19 cellular contexts compared by ENCODE assay signal in genomic region chr6:77433888-77434287, GRCh38. TPM values are rescaled to one million over a fixed set of nuclear protein-coding genes. Genes with fewer than 3 reads are reported as not detected.
DNase-seq lines count a peak whose midpoint lies in the region; ATAC-seq, FAIRE-seq and TF ChIP-seq lines count a peak whose summit lies in the region.
"Had no signal": no experiment of that assay in that cellular context is flagged by ENCODE, and none has a peak within 500 bp of the region (broad histone marks: within the 10 kb centered on the region; RNA-seq: fewer than 3 reads in every experiment).

No MANE protein-coding gene starts in this region.

- H3K4me3 ChIP-seq in endodermal cell (ENCODE audit: low read length) (peak overlapping the region; percentile 18), neural progenitor cell (no peak overlapping the region), uterus (no peak overlapping the region), upper lobe of left lung (no peak overlapping the region), A673 (ENCODE audit: low read depth, low read length, poor library complexity, severe bottlenecking) (no peak overlapping the region)
- H3K4me3 ChIP-seq: BLaER1 had no signal

- H3K27ac Mint-ChIP-seq in endodermal cell (no peak overlapping the region), neural progenitor cell (no peak overlapping the region)
- H3K27ac Mint-ChIP-seq: CD14-positive monocyte; CD4-positive, alpha-beta memory T cell; HFFc6 had no signal

- H3K36me3 ChIP-seq in endodermal cell (ENCODE audit: control insufficient read depth, insufficient read depth, low read length) (no peaks in the 10 kb centered on the region), neural progenitor cell (no peaks in the 10 kb centered on the region), uterus (no peaks in the 10 kb centered on the region), upper lobe of left lung (no peaks in the 10 kb centered on the region), A673 (ENCODE audit: insufficient read depth, low read length, poor library complexity, severe bottlenecking) (no peaks in the 10 kb centered on the region)
- H3K36me3 ChIP-seq: BLaER1 had no signal

- no peak overlapping the region for H3K27ac ChIP-seq in endodermal cell (ENCODE audit: low read depth, low read length)
- no peak overlapping the region for H3K27ac ChIP-seq in neural progenitor cell
- no peak overlapping the region for H3K27ac ChIP-seq in uterus
- H3K27ac ChIP-seq in upper lobe of left lung: no peak overlapping the region
- H3K27ac ChIP-seq in A673 (ENCODE audit: low read depth, low read length, poor library complexity, severe bottlenecking): no peak overlapping the region
- H3K27ac ChIP-seq: BLaER1, KMS-11 had no signal

- no peaks in the 10 kb centered on the region for H3F3A ChIP-seq in neural progenitor cell (ENCODE audit: low read depth)

- TF ChIP-seq POLR2A in uterus (IDR thresholded peaks at IDR 0.05): no peak
- TF ChIP-seq POLR2A in upper lobe of left lung (IDR thresholded peaks at IDR 0.05): no peak

- POLR2A ChIA-PET in A673 (lab: Charles Lee; ENCODE audit: low non-redundant PET): no interaction called here

- H3K9me3 Mint-ChIP-seq in endodermal cell: no peaks in the 10 kb centered on the region
- no peaks in the 10 kb centered on the region for H3K9me3 Mint-ChIP-seq in neural progenitor cell
- H3K9me3 Mint-ChIP-seq: HFFc6 had no signal

- H2AFZ ChIP-seq in neural progenitor cell (replicated peaks): peak overlapping the region; percentile 76

- H3K9ac ChIP-seq in endodermal cell (ENCODE audit: extremely low read depth, low read length, poor library complexity, severe bottlenecking) (no peak overlapping the region), neural progenitor cell (no peak overlapping the region)
- H3K9ac ChIP-seq: BLaER1, KMS-11 had no signal

- H3K4me3 Mint-ChIP-seq in endodermal cell (no peak overlapping the region), neural progenitor cell (no peak overlapping the region)
- H3K4me3 Mint-ChIP-seq: CD14-positive monocyte; CD4-positive, alpha-beta memory T cell; HFFc6 had no signal

- no peaks in the 10 kb centered on the region for H3K79me2 ChIP-seq in neural progenitor cell (ENCODE audit: low read depth)

- H3K4me1 ChIP-seq in endodermal cell (ENCODE audit: control insufficient read depth, insufficient read depth, low read length) (peaks cover 25% of the 10 kb centered on the region), neural progenitor cell (no peaks in the 10 kb centered on the region), uterus (no peaks in the 10 kb centered on the region), upper lobe of left lung (no peaks in the 10 kb centered on the region), A673 (ENCODE audit: insufficient read depth, low read length, poor library complexity, severe bottlenecking) (no peaks in the 10 kb centered on the region)
- H3K4me1 ChIP-seq: BLaER1 had no signal

- WGBS in endodermal cell (ENCODE audit: insufficient coverage in 1 of 2, insufficient read length in 1 of 2), 2 experiments: 79 to 86% methylated on average over 2 to 4 of the region's 4 CpGs
- 81% methylated on average over 4 of the region's 4 CpGs for WGBS in upper lobe of left lung, 2 donors

- H3K4me1 Mint-ChIP-seq in endodermal cell (peaks cover 36% of the 10 kb centered on the region), neural progenitor cell (peaks cover 6% of the 10 kb centered on the region)
- H3K4me1 Mint-ChIP-seq: CD14-positive monocyte had no signal

- H3K27me3 ChIP-seq in endodermal cell (ENCODE audit: control insufficient read depth, insufficient read depth, low read length, poor library complexity, severe bottlenecking): no peaks in the 10 kb centered on the region
- no peaks in the 10 kb centered on the region for H3K27me3 ChIP-seq in neural progenitor cell
- H3K27me3 ChIP-seq in uterus: no peaks in the 10 kb centered on the region
- H3K27me3 ChIP-seq in upper lobe of left lung: no peaks in the 10 kb centered on the region
- H3K27me3 ChIP-seq in A673 (replicated peaks; ENCODE audit: insufficient read depth, low read depth, low read length, poor library complexity): no peaks in the 10 kb centered on the region
- H3K27me3 ChIP-seq: BLaER1 had no signal

- CTCF ChIA-PET in A673 (lab: Charles Lee): no interaction called here

- no peaks in the 10 kb centered on the region for H3K27me3 Mint-ChIP-seq in endodermal cell (ENCODE audit: insufficient read depth)
- H3K27me3 Mint-ChIP-seq in neural progenitor cell (ENCODE audit: insufficient read depth, low read depth): no peaks in the 10 kb centered on the region
- H3K27me3 Mint-ChIP-seq: CD4-positive, alpha-beta memory T cell had no signal

- peak; percentile 20 for FAIRE-seq in HTR-8/SVneo (lab: Jason Lieb, UNC)
- FAIRE-seq: A204.1 had no signal

- ATAC-seq in upper lobe of left lung (ENCODE audit: low FRiP score in 2 of 2): no peak

- TF ChIP-seq CTCF in endodermal cell (conservative IDR thresholded peaks at IDR 0.05): no peak
- no peak for TF ChIP-seq CTCF in neural progenitor cell (IDR thresholded peaks at IDR 0.05)
- no peak for TF ChIP-seq CTCF in uterus (IDR thresholded peaks at IDR 0.05)
- TF ChIP-seq CTCF in upper lobe of left lung (IDR thresholded peaks at IDR 0.05): no peak
- TF ChIP-seq CTCF in A673 (conservative IDR thresholded peaks at IDR 0.05; ENCODE audit: low read depth, low read length): no peak

- H3K4me2 ChIP-seq in neural progenitor cell: no peak overlapping the region
- H3K4me2 ChIP-seq: BLaER1, KMS-11 had no signal

- H3K9me3 ChIP-seq in endodermal cell (ENCODE audit: control insufficient read depth, low read length) (no peaks in the 10 kb centered on the region), neural progenitor cell (ENCODE audit: low read depth) (no peaks in the 10 kb centered on the region), uterus (no peaks in the 10 kb centered on the region), upper lobe of left lung (no peaks in the 10 kb centered on the region), A673 (ENCODE audit: low read depth, low read length, poor library complexity, severe bottlenecking) (no peaks in the 10 kb centered on the region)
- H3K9me3 ChIP-seq: BLaER1 had no signal

- intact Hi-C loops in uterus (cut with DNase I; ENCODE audit: low total_unique reads) (no loop called here), A673 (cut with micrococcal nuclease; ENCODE audit: unreplicated experiment) (no loop called here)

- DNase-seq in HTR-8/SVneo (ENCODE audit: insufficient read length, low spot score) (no peak), SK-N-DZ (ENCODE audit: low spot score) (peak; percentile 4), endodermal cell (no peak), neural progenitor cell (ENCODE audit: low spot score) (no peak), uterus (no peak), T-helper 1 cell (no peak), upper lobe of left lung (no peak), A673 (ENCODE audit: low spot score) (no peak)
- DNase-seq: Calu3; CD4-positive, alpha-beta memory T cell; DMS79 treated with DMSO at 0.1 percent for 48 hours; GF-D8; HCEC 1CT; HFFc6 had no signal

- H3K36me3 Mint-ChIP-seq in endodermal cell (ENCODE audit: low read depth) (no peaks in the 10 kb centered on the region), neural progenitor cell (no peaks in the 10 kb centered on the region)
- H3K36me3 Mint-ChIP-seq: CD14-positive monocyte; CD4-positive, alpha-beta memory T cell had no signal

- H4K20me1 ChIP-seq in neural progenitor cell (ENCODE audit: low read depth): no peaks in the 10 kb centered on the region
- H4K20me1 ChIP-seq: BLaER1 had no signal

- BruUV-seq in A673 (replicated peaks; lab: Mats Ljungman, UMichigan): no TSS peak

- no peak for TF ChIP-seq EP300 in upper lobe of left lung (IDR thresholded peaks at IDR 0.05)

RNA-seq across cellular contexts. Expression of gene HTR1B, which starts 29.4 kb away (rescaled TPM):
- 0.83 and 1.5 TPM in 2 replicates for polyA plus RNA-seq in SK-N-DZ (2014; cell fraction: cytosol; rRNA removed)
- 0.69 and 0.86 TPM in 2 replicates for polyA plus RNA-seq in SK-N-DZ (2014; cell fraction: nucleus; rRNA removed)
- 1 to 10 TPM; 2.9 to 3.9 TPM for total RNA-seq in endodermal cell
- polyA plus RNA-seq in endodermal cell (2013, experiment 1 of 2): 0.39 TPM
- 0.17 TPM for polyA plus RNA-seq in endodermal cell (2013, experiment 2 of 2)
- not detected in 2 replicates for total RNA-seq in neural progenitor cell (ENCODE audit: low replicate concordance)
- total RNA-seq in uterus: 1 to 10 TPM in 1 of 4 donors, under 1 TPM in 1, not detected in 2; 0.55 to 1.1 TPM
- under 1 TPM in 1 of 6 donors, not detected in 5; 0.57 TPM for total RNA-seq in upper lobe of left lung
- total RNA-seq in A673 (2021): not detected in 2 replicates
- total RNA-seq: Calu3; CD4-positive, alpha-beta memory T cell; H4 had no signal
- polyA plus RNA-seq: CD14-positive monocyte; CD4-positive, alpha-beta memory T cell had no signal
